8 cellular contexts compared by ENCODE assay signal in the genomic region with DNA sequence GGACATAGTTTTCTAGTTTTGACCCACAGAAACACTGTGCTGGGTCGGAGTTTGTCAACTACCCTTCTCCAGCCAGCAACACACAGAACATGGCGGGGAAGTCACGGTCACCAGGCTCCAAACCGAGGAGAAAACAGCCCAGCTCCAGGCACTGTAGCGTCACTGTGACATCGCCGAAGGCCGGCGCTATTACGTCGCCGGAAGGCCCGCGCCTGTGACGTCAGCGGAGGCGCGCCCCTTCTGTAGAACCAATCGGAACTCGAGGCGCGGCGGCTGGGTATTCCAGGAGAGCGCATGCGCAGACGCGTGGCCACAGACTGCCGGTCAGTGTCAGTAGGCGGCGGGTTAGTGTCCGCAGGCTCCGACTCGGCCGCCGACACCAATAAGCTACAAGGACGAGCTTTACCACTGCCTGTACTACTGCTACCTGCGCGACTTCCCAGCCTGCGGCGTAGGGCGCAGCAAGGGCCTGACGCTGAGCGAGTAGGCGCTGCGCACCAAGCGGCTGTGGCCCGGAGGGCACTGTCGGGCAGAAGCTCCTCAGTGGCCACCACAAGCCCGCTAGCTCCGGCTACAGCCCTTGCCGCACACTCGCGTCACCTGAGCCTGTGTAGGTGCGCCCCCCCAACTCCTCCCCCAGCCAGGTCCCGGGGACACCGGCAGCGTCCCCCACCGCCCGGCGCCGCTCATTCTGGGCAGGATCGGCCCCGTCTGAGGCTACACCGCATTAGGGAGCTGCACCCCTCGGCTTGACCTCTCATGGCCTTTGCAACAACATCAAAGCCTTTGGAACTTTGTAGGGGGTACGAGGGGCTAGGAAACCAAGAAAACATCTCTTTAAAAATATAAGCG. TPM values are rescaled to one million over a fixed set of nuclear protein-coding genes. Genes with fewer than 3 reads are reported as not detected.
DNase-seq lines count a peak whose midpoint lies in the region; ATAC-seq and TF ChIP-seq lines count a peak whose summit lies in the region.

No MANE protein-coding gene starts in this region.

- H3K27ac Mint-ChIP-seq in Caco-2 (ENCODE audit: unreplicated experiment) (peak overlapping the region; percentile 94), endothelial cell (ENCODE audit: unreplicated experiment) (peak overlapping the region; percentile 78)

- H3K27me3 Mint-ChIP-seq in Caco-2 (ENCODE audit: insufficient read depth, unreplicated experiment) (no peaks in the 10 kb centered on the region), endothelial cell (ENCODE audit: unreplicated experiment) (no peaks in the 10 kb centered on the region)

- H3F3A ChIP-seq in OCI-LY1 (ENCODE audit: insufficient read depth, low read length), result no peaks in the 10 kb centered on the region

- H3K4me1 ChIP-seq in Caco-2 (no peaks in the 10 kb centered on the region), OCI-LY1 (ENCODE audit: insufficient read depth, low read length, severe bottlenecking) (no peaks in the 10 kb centered on the region), mesodermal cell (ENCODE audit: control insufficient read depth, insufficient read depth, low read length, poor library complexity, severe bottlenecking) (no peaks in the 10 kb centered on the region)

- peak; percentile 88 for ATAC-seq in GM21390 (IDR thresholded peaks at IDR 0.05; ENCODE audit: unreplicated experiment)

- H3K4me3 ChIP-seq in Caco-2 (ENCODE audit: low read depth, low read length) (peak overlapping the region; percentile 64), OCI-LY1 (ENCODE audit: low read depth, low read length, poor library complexity, severe bottlenecking) (peak overlapping the region; percentile 49), mesodermal cell (ENCODE audit: extremely low read depth, insufficient read depth, low read length, poor library complexity, severe bottlenecking) (peak overlapping the region; percentile 50)

- peak; percentile 98 to 99 for DNase-seq in Caco-2
- peak in 75 of 76 experiments; percentile 52 to 94 (median 87) for DNase-seq in HUDEP-2 (lab: John Stamatoyannopoulos, UW; ENCODE audit: unreplicated experiment in 76 of 76)
- DNase-seq in activated T-cell treated with anti-CD3 and anti-CD28 coated beads for 1 hour (ENCODE audit: low read depth), result peak; percentile 88
- peak; percentile 98 for DNase-seq in endothelial cell (ENCODE audit: low spot score)
- peak; percentile 78 for DNase-seq in stimulated activated CD8-positive, alpha-beta memory T cell treated with anti-CD3 and anti-CD28 coated beads, Interleukin-15, amount 100 ng/mL, for 1 hour (ENCODE audit: low read depth)

- H3K27me3 ChIP-seq in Caco-2 (replicated peaks; ENCODE audit: control insufficient read depth, insufficient read depth, low read length), result no peaks in the 10 kb centered on the region
- H3K27me3 ChIP-seq in OCI-LY1 (ENCODE audit: insufficient read depth, low read length), result no peaks in the 10 kb centered on the region; the same call in 1 of the 2 replicates

- H4K20me1 ChIP-seq in OCI-LY1 (ENCODE audit: insufficient read depth, low read length), result no peaks in the 10 kb centered on the region

- no peaks in the 10 kb centered on the region for H3K9me2 ChIP-seq in OCI-LY1 (ENCODE audit: low read depth, low read length)

- peak overlapping the region; percentile 30 for H3K4me2 ChIP-seq in OCI-LY1 (ENCODE audit: low read length)

- peak overlapping the region; percentile 26; the same call in 1 of the 2 replicates for H3K9ac ChIP-seq in OCI-LY1 (ENCODE audit: low read length)

- no peak overlapping the region for H2AFZ ChIP-seq in OCI-LY1 (ENCODE audit: low read length)

- H3K36me3 Mint-ChIP-seq in Caco-2 (ENCODE audit: insufficient read depth, unreplicated experiment) (peaks cover 9% of the 10 kb centered on the region), endothelial cell (ENCODE audit: low read depth, unreplicated experiment) (no peaks in the 10 kb centered on the region)

- H3K36me3 ChIP-seq in Caco-2 (ENCODE audit: control insufficient read depth, insufficient read depth, low read length) (no peaks in the 10 kb centered on the region), OCI-LY1 (ENCODE audit: insufficient read depth, low read length) (no peaks in the 10 kb centered on the region), mesodermal cell (ENCODE audit: control insufficient read depth, insufficient read depth, low read length) (no peaks in the 10 kb centered on the region)

- H3K9me3 ChIP-seq in Caco-2 (no peaks in the 10 kb centered on the region), OCI-LY1 (ENCODE audit: low read length) (no peaks in the 10 kb centered on the region), mesodermal cell (ENCODE audit: control insufficient read depth, low read length) (no peaks in the 10 kb centered on the region)

- BruUV-seq in Caco-2 (replicated peaks; lab: Mats Ljungman, UMichigan), result TSS peak; percentile 96

- TF ChIP-seq CTCF in Caco-2 (IDR thresholded peaks at IDR 0.05; ENCODE audit: insufficient read depth in 1 of 2, low read depth in 1 of 2, low read length in 1 of 2, severe bottlenecking in 1 of 2, unreplicated experiment in 1 of 2) (peak in 1 of 2 experiments; percentile 14), OCI-LY1 (IDR thresholded peaks at IDR 0.05; ENCODE audit: low read length) (no peak; the same call in 1 of the 2 replicates), endothelial cell (IDR thresholded peaks at IDR 0.05; ENCODE audit: unreplicated experiment) (no peak)

- H3K4me1 Mint-ChIP-seq in Caco-2 (ENCODE audit: low read depth, unreplicated experiment) (no peaks in the 10 kb centered on the region), endothelial cell (ENCODE audit: unreplicated experiment) (no peaks in the 10 kb centered on the region)

- WGBS in mesodermal cell (ENCODE audit: insufficient coverage in 2 of 2), 2 experiments, result 2 to 6% methylated on average over 54 to 59 of the region's 67 CpGs

- H3K9me3 Mint-ChIP-seq in Caco-2 (ENCODE audit: unreplicated experiment) (no peaks in the 10 kb centered on the region), endothelial cell (ENCODE audit: unreplicated experiment) (no peaks in the 10 kb centered on the region)

- H3K4me3 Mint-ChIP-seq in Caco-2 (ENCODE audit: unreplicated experiment), result peak overlapping the region; percentile 78
- H3K4me3 Mint-ChIP-seq in endothelial cell (ENCODE audit: unreplicated experiment), result peak overlapping the region; percentile 79

- no peak overlapping the region for H3K27ac ChIP-seq in OCI-LY1 (ENCODE audit: low read depth, low read length, poor library complexity, severe bottlenecking)
- peak overlapping the region; percentile 66 for H3K27ac ChIP-seq in mesodermal cell (ENCODE audit: low read depth, low read length, severe bottlenecking)

- no peaks in the 10 kb centered on the region for H3K79me2 ChIP-seq in OCI-LY1 (ENCODE audit: insufficient read depth, low read length)

- POLR2A ChIA-PET in Caco-2 (lab: Charles Lee), result interaction anchor here (0.5 to 1.4 kb wide), 6 partner anchors 69 to 212 kb away, joined by 3 to 14 read pairs (median 3); a partner anchor contains a TSS

- CTCF ChIA-PET in Caco-2 (lab: Charles Lee), result interaction anchor here (0.5 to 1.9 kb wide), 9 partner anchors 12 to 511 kb away, joined by 3 to 10 read pairs (median 4); no protein-coding TSS in a partner anchor

- intact Hi-C loops in Caco-2 (cut with micrococcal nuclease; ENCODE audit: unreplicated experiment), result no loop called here

RNA-seq across cellular contexts. Expression of a gene that starts 35.1 kb away (rescaled TPM):
- total RNA-seq in Caco-2 (2022) (0.86 and 1.7 TPM in 2 replicates), endothelial cell (ENCODE audit: unreplicated experiment) (27.1 TPM)
- polyA plus RNA-seq in mesodermal cell (2013, experiment 1 of 2), result 7.6 TPM
- 5.4 TPM for polyA plus RNA-seq in mesodermal cell (2013, experiment 2 of 2)

Comparison
In these comparisons a context has a peak if more than half of its experiments do, and no peak if none do; other contexts are left out.
1. RNA of a gene that starts 35.1 kb away (total RNA-seq): 27.1 TPM in endothelial cell (single experiment); 0.86 to 1.7 TPM in Caco-2; every median in the first group is over 10 times any median in the second.
2. Peak in every context shown above with its lines, with median percentiles within 50 percentile points of each other: DNase-seq and H3K4me3 ChIP-seq.